25 cellular contexts compared by ENCODE assay signal in the genomic region with DNA sequence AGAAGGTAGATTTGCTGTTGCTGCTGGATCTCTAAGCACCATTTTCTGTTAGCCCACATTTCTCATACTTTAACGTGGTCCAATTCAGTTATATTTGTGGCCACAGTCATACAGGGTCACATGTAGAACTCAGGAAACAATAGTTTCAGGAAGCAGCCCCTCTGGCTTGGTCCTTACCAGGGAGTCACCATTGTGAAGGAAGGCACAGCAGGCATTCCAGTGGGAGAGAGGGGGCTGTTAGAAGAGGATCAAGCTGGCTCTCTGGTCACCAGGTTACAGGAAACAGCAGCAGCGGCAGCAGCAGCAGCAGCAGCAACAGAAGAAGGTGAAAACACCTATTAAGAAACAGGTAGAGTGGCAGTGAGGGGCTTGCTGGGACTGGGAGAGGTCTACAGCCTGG. TPM values are rescaled to one million over a fixed set of nuclear protein-coding genes. Genes with fewer than 3 reads are reported as not detected.
"Had no signal": no experiment of that assay in that cellular context is flagged by ENCODE, and none has a peak within 500 bp of the region (broad histone marks: within the 10 kb centered on the region; RNA-seq: fewer than 3 reads in every experiment).

No MANE protein-coding gene starts in this region.

- DNase-seq: activated B cell treated with CpG ODN at 0.5 μM for 24 hours; activated CD4-positive, alpha-beta T cell treated with anti-CD3 and anti-CD28 coated beads for 4 hours; activated CD4-positive, alpha-beta T cell treated with anti-CD3 and anti-CD28 coated beads, Interleukin-2, amount 50 U/mL, for 48 hours; activated CD8-positive, alpha-beta memory T cell treated with anti-CD3 and anti-CD28 coated beads, Interleukin-2, amount 50 U/mL, for 48 hours; activated naive CD4-positive, alpha-beta T cell treated with Interleukin-2 at 50 U/mL for 16 hours; activated naive CD8-positive, alpha-beta T cell treated with anti-CD3 and anti-CD28 coated beads for 36 hours; activated T-cell treated with anti-CD3 and anti-CD28 coated beads, Interleukin-2, amount 50 U/mL, for 48 hours; central memory CD4-positive, alpha-beta T cell; effector memory CD4-positive, alpha-beta T cell; heart right ventricle; immature natural killer cell; kidney glomerular epithelial cell; left ventricle myocardium inferior; mammary epithelial cell; pancreas; psoas muscle; spleen; stimulated activated CD4-positive, alpha-beta T cell treated with anti-CD3 and anti-CD28 coated beads, Interleukin-4, amount 100 ng/mL, for 4 hours; stomach; T-cell had no signal

- H3K27ac ChIP-seq: epithelial cell of prostate, heart right ventricle, left ventricle myocardium inferior, pancreas, psoas muscle, right atrium auricular region, spleen, stomach, suprapubic skin, tibial nerve had no signal

- H3K4me1 Mint-ChIP-seq: activated B cell treated with CpG ODN at 0.5 μM for 24 hours; activated naive CD8-positive, alpha-beta T cell treated with anti-CD3 and anti-CD28 coated beads for 36 hours; immature natural killer cell; T-cell had no signal

- H3K36me3 ChIP-seq: heart right ventricle, left ventricle myocardium inferior, pancreas, right atrium auricular region, spleen, stomach, suprapubic skin, tibial nerve had no signal

- H3K4me3 Mint-ChIP-seq: activated B cell treated with CpG ODN at 0.5 μM for 24 hours; activated naive CD8-positive, alpha-beta T cell treated with anti-CD3 and anti-CD28 coated beads for 36 hours; immature natural killer cell; natural killer cell treated with Interleukin-12 subunit alpha and Interleukin-12 subunit beta and Interleukin-15 and Interleukin-18, amount 100 ng/mL, for 72 hours; T-cell had no signal

- H3K9me3 ChIP-seq: heart right ventricle, left ventricle myocardium inferior, pancreas, psoas muscle, right atrium auricular region, spleen, stomach, suprapubic skin, tibial nerve had no signal

- H3K27me3 ChIP-seq: heart right ventricle, pancreas, right atrium auricular region, spleen, stomach, suprapubic skin, tibial nerve had no signal

- H3K27ac Mint-ChIP-seq: activated B cell treated with CpG ODN at 0.5 μM for 24 hours; activated naive CD8-positive, alpha-beta T cell treated with anti-CD3 and anti-CD28 coated beads for 36 hours; immature natural killer cell; natural killer cell treated with Interleukin-12 subunit alpha and Interleukin-12 subunit beta and Interleukin-15 and Interleukin-18, amount 100 ng/mL, for 72 hours; T-cell had no signal

- H3K4me1 ChIP-seq: heart right ventricle, left ventricle myocardium inferior, pancreas, psoas muscle, right atrium auricular region, spleen, stomach, suprapubic skin, tibial nerve had no signal

- ATAC-seq: heart right ventricle; natural killer cell treated with Interleukin-12 subunit alpha and Interleukin-12 subunit beta and Interleukin-15 and Interleukin-18, amount 100 ng/mL, for 72 hours; pancreas; psoas muscle; T-cell had no signal

- H3K4me3 ChIP-seq: heart right ventricle, left ventricle myocardium inferior, pancreas, psoas muscle, right atrium auricular region, spleen, stomach, suprapubic skin, tibial nerve had no signal

- H3K9me3 Mint-ChIP-seq: activated B cell treated with CpG ODN at 0.5 μM for 24 hours; activated naive CD8-positive, alpha-beta T cell treated with anti-CD3 and anti-CD28 coated beads for 36 hours; immature natural killer cell; natural killer cell treated with Interleukin-12 subunit alpha and Interleukin-12 subunit beta and Interleukin-15 and Interleukin-18, amount 100 ng/mL, for 72 hours; T-cell had no signal

- H3K36me3 Mint-ChIP-seq: activated naive CD8-positive, alpha-beta T cell treated with anti-CD3 and anti-CD28 coated beads for 36 hours; immature natural killer cell; natural killer cell treated with Interleukin-12 subunit alpha and Interleukin-12 subunit beta and Interleukin-15 and Interleukin-18, amount 100 ng/mL, for 72 hours; T-cell had no signal

RNA-seq across cellular contexts. Expression of gene C9orf43, which starts 14.5 kb away (rescaled TPM):
- total RNA-seq: right atrium auricular region had no signal
